Comparison of ENCODE assay signal across 22 cellular contexts in genomic region chr12:121764808-121765207, GRCh38.
"Had no signal": no experiment of that assay in that cellular context is flagged by ENCODE, and none has a peak within 500 bp of the region (broad histone marks: within the 10 kb centered on the region; RNA-seq: fewer than 3 reads in every experiment).

No MANE protein-coding gene starts in this region.

- H3K9me3 ChIP-seq: gastrocnemius medialis, heart left ventricle, left lung, prostate gland, sigmoid colon, testis, tibial artery had no signal

- FAIRE-seq: colon, kidney had no signal

- ATAC-seq: gastrocnemius medialis; heart left ventricle; naive thymus-derived CD4-positive, alpha-beta T cell; right cardiac atrium; stimulated activated effector memory CD8-positive, alpha-beta T cell treated with anti-CD3 and anti-CD28 coated beads, Interleukin-12 subunit alpha, Interleukin-12 subunit beta, amount 100 ng/mL, for 72 hours had no signal

- DNase-seq: effector CD4-positive, alpha-beta T cell; gastrocnemius medialis; heart left ventricle; kidney; left cardiac atrium; left lung; midbrain; naive thymus-derived CD4-positive, alpha-beta T cell; sigmoid colon; stimulated activated CD4-positive, alpha-beta T cell treated with anti-CD3 and anti-CD28 coated beads, Interleukin-2, amount 100 ng/mL, for 24 hours; stimulated activated CD4-positive, alpha-beta T cell treated with anti-CD3 and anti-CD28 coated beads, Interleukin-4, amount 100 ng/mL, for 24 hours; stimulated activated naive CD4-positive, alpha-beta T cell treated with Interleukin-2 at 50 U/mL for 16 hours; substantia nigra; testis; tibial artery had no signal

- H3K4me3 ChIP-seq: dorsolateral prefrontal cortex, gastrocnemius medialis, heart left ventricle, hepatocyte, left lung, neural progenitor cell, prostate gland, sigmoid colon, testis, tibial artery had no signal

- H3K27me3 ChIP-seq: dorsolateral prefrontal cortex, gastrocnemius medialis, heart left ventricle, hepatocyte, left lung, neural progenitor cell, sigmoid colon, testis, tibial artery had no signal

- H2AFZ ChIP-seq: hepatocyte, neural progenitor cell had no signal

- H3K9ac ChIP-seq: neural progenitor cell had no signal

- H3K27ac ChIP-seq: gastrocnemius medialis, heart left ventricle, hepatocyte, left lung, neural progenitor cell, prostate gland, testis, tibial artery had no signal

- H3K4me1 ChIP-seq: left lung, neural progenitor cell, prostate gland had no signal

- H3K79me2 ChIP-seq: hepatocyte had no signal

- H3K4me2 ChIP-seq: hepatocyte, neural progenitor cell had no signal

- H3K36me3 ChIP-seq: gastrocnemius medialis, left lung, neural progenitor cell, prostate gland, sigmoid colon had no signal
